In the genomic region with DNA sequence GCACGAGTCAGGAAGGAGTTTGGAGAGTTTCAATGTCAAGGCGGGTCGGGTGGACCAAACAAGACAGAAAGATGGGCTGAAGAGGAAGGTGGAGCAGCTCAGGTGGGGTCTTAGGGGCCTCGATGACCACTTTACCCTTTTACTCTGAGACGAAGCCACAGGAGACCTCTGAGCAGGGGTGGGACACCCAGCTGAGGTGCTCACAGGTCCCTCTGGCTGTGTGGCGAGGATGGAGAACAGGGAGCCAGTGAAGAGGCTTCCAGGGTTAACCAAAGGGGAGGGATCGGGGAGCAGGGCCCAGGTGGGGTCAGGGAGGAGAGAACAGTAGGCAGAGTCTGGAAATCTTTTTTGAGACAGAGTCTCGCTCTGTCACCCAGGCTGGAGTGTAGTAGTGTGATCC, we compare ENCODE assay signal across 16 cellular contexts. TPM values are rescaled to one million over a fixed set of nuclear protein-coding genes. Genes with fewer than 3 reads are reported as not detected.
A peak's percentile ranks its signal among the peaks of the same experiment; 100 is the strongest.
DNase-seq lines count a peak whose midpoint lies in the region; ATAC-seq and TF ChIP-seq lines count a peak whose summit lies in the region.
"Had no signal": no experiment of that assay in that cellular context is flagged by ENCODE, and none has a peak within 500 bp of the region (broad histone marks: within the 10 kb centered on the region; RNA-seq: fewer than 3 reads in every experiment).

No MANE protein-coding gene starts in this region.

- H3K4me3 Mint-ChIP-seq in glutamatergic neuron (ENCODE audit: unreplicated experiment) = peak overlapping the region; percentile 26
- H3K4me3 Mint-ChIP-seq: CD4-positive, alpha-beta memory T cell had no signal

- no peaks in the 10 kb centered on the region for H3K4me1 ChIP-seq in heart right ventricle
- H3K4me1 ChIP-seq: HAP-1 had no signal

- H3K4me3 ChIP-seq in heart right ventricle = no peak overlapping the region
- H3K4me3 ChIP-seq in H7 (ENCODE audit: insufficient read depth, low read depth, low read length) = no peak overlapping the region
- H3K4me3 ChIP-seq: HAP-1 had no signal

- H3K27ac ChIP-seq in heart right ventricle = no peak overlapping the region
- H3K27ac ChIP-seq: C4-2B had no signal

- H3K36me3 Mint-ChIP-seq in glutamatergic neuron (ENCODE audit: unreplicated experiment) = peaks cover 5% of the 10 kb centered on the region

- ATAC-seq in Right ventricle myocardium superior (ENCODE audit: poor library complexity) (no peak), heart right ventricle (no peak), HG03469 (IDR thresholded peaks at IDR 0.05; ENCODE audit: unreplicated experiment) (no peak)
- ATAC-seq: HepG2 had no signal

- peaks cover 13% of the 10 kb centered on the region for H3K9me3 Mint-ChIP-seq in glutamatergic neuron (ENCODE audit: unreplicated experiment)
- H3K9me3 Mint-ChIP-seq: CD4-positive, alpha-beta memory T cell had no signal

- no peaks in the 10 kb centered on the region for H3K9me3 ChIP-seq in heart right ventricle
- H3K9me3 ChIP-seq: BE2C, HAP-1 had no signal

- intact Hi-C loops in Right ventricle myocardium superior (cut with DNase I) = no loop called here
- intact Hi-C loops in heart right ventricle (cut with DNase I) = no loop called here
- intact Hi-C loops in posterior vena cava (cut with DNase I) = no loop called here

- TF ChIP-seq CTCF in heart right ventricle (IDR thresholded peaks at IDR 0.05) (no peak), glutamatergic neuron (IDR thresholded peaks at IDR 0.05; ENCODE audit: partially characterized antibody, unreplicated experiment) (no peak)

- H3K27ac Mint-ChIP-seq in glutamatergic neuron (ENCODE audit: unreplicated experiment) = peak overlapping the region; percentile 80

- 94 to 96% methylated on average over 8 of the region's 8 CpGs for WGBS in heart right ventricle, 2 donors

- DNase-seq in Right ventricle myocardium superior (peak; percentile 20), heart right ventricle (no peak), H7 (peak; percentile 32), glutamatergic neuron (no peak), posterior vena cava (ENCODE audit: low spot score) (peak; percentile 57), KG1 (lab: John Stamatoyannopoulos, UW) (no peak)
- DNase-seq: BE2C, DMS79, GDM1, GOT3 had no signal

- peaks cover 8% of the 10 kb centered on the region for H3K4me1 Mint-ChIP-seq in glutamatergic neuron (ENCODE audit: low read depth, unreplicated experiment)

- peaks cover 0 to 22% (median 14%) of the 10 kb centered on the region in 7 donors for H3K27me3 ChIP-seq in heart right ventricle
- H3K27me3 ChIP-seq in H7 (ENCODE audit: control insufficient read depth, insufficient read depth, low read length) = peaks cover 10% of the 10 kb centered on the region; the same call in 1 of the 2 replicates
- H3K27me3 ChIP-seq: BE2C had no signal

- H3K36me3 ChIP-seq in heart right ventricle (peaks cover 0 to 6% (median 0%) of the 10 kb centered on the region in 9 donors), H7 (replicated peaks; ENCODE audit: control insufficient read depth, insufficient read depth, low read length) (no peaks in the 10 kb centered on the region; the same call in 1 of the 2 replicates)
- H3K36me3 ChIP-seq: BE2C, HAP-1 had no signal

- peaks cover 9% of the 10 kb centered on the region for H3K27me3 Mint-ChIP-seq in glutamatergic neuron (ENCODE audit: unreplicated experiment)
- H3K27me3 Mint-ChIP-seq: CD4-positive, alpha-beta memory T cell had no signal

RNA-seq across cellular contexts. Expression of a gene that starts 2.0 kb away (rescaled TPM):
- not detected for total RNA-seq in Right ventricle myocardium superior
- under 1 TPM in 5 of 10 donors, not detected in 5; 0.25 to 0.93 (median 0.38) TPM for total RNA-seq in heart right ventricle
- polyA plus RNA-seq in heart right ventricle = under 1 TPM; 0.13 to 0.37 TPM
- 0.07 TPM in 1 of 2 replicates, not detected in the other for total RNA-seq in H7 (2014; rRNA removed; shearing (Covaris generic))
- total RNA-seq in glutamatergic neuron (ENCODE audit: unreplicated experiment) = 51.1 TPM
- under 1 TPM; 0.24 to 0.37 TPM for total RNA-seq in posterior vena cava
- total RNA-seq: HepG2 had no signal
- polyA plus RNA-seq: AG04450; CD4-positive, alpha-beta memory T cell had no signal

RNA-seq across cellular contexts. Expression of a gene that starts 14.2 kb away (rescaled TPM):
- 14.5 TPM for total RNA-seq in Right ventricle myocardium superior
- total RNA-seq in heart right ventricle = 10 to 100 TPM; 16.1 to 26.6 (median 21.6) TPM
- polyA plus RNA-seq in heart right ventricle = 10 to 100 TPM; 31.5 to 79.8 TPM
- 26.0 and 30.6 TPM in 2 replicates for total RNA-seq in H7 (2014; rRNA removed; shearing (Covaris generic))
- 12.8 TPM for total RNA-seq in glutamatergic neuron (ENCODE audit: unreplicated experiment)
- 10 to 100 TPM; 19.3 to 23.1 TPM for total RNA-seq in posterior vena cava

RNA-seq across cellular contexts. Expression of a gene that starts 14.5 kb away (rescaled TPM):
- 96.2 TPM for total RNA-seq in Right ventricle myocardium superior
- total RNA-seq in heart right ventricle = 100 to 1,000 TPM in 1 of 10 donors, 10 to 100 TPM in 9; 51.7 to 103 (median 72.6) TPM
- polyA plus RNA-seq in heart right ventricle = 10 to 100 TPM; 46.3 to 86.0 TPM
- total RNA-seq in H7 (2014; rRNA removed; shearing (Covaris generic)) = 11.6 and 11.8 TPM in 2 replicates
- 91.3 TPM for total RNA-seq in glutamatergic neuron (ENCODE audit: unreplicated experiment)
- total RNA-seq in posterior vena cava = 10 to 100 TPM; 41.7 to 48.1 TPM

RNA-seq across cellular contexts. Expression of a gene that starts 16.6 kb away (rescaled TPM):
- 14.5 TPM for total RNA-seq in Right ventricle myocardium superior
- total RNA-seq in heart right ventricle = 10 to 100 TPM; 14.7 to 21.9 (median 18.9) TPM
- polyA plus RNA-seq in heart right ventricle = 10 to 100 TPM; 10.4 to 51.9 TPM
- total RNA-seq in H7 (2014; rRNA removed; shearing (Covaris generic)) = 65.9 and 75.6 TPM in 2 replicates
- total RNA-seq in glutamatergic neuron (ENCODE audit: unreplicated experiment) = 49.2 TPM
- 1 to 10 TPM; 8.2 to 9.5 TPM for total RNA-seq in posterior vena cava

RNA-seq across cellular contexts. Expression of a gene that starts 16.8 kb away (rescaled TPM):
- total RNA-seq in Right ventricle myocardium superior = 74.3 TPM
- total RNA-seq in heart right ventricle = 10 to 100 TPM; 41.8 to 78.7 (median 54.1) TPM
- polyA plus RNA-seq in heart right ventricle = 100 to 1,000 TPM in 1 of 2 donors, 10 to 100 TPM in 1; 39.7 to 122 TPM
- total RNA-seq in H7 (2014; rRNA removed; shearing (Covaris generic)) = 106 and 115 TPM in 2 replicates
- total RNA-seq in glutamatergic neuron (ENCODE audit: unreplicated experiment) = 30.4 TPM
- 10 to 100 TPM; 17.8 to 21.4 TPM for total RNA-seq in posterior vena cava

Comparison
In these comparisons a context has a peak if more than half of its experiments do, and no peak if none do; other contexts are left out.
1. DNase-seq: peak in Right ventricle myocardium superior (single experiment), H7 (single experiment) and posterior vena cava (single experiment); none in heart right ventricle (0 of 2), glutamatergic neuron (single experiment) and KG1 (single experiment).
2. RNA of a gene that starts 2.0 kb away (total RNA-seq): 51.1 TPM in glutamatergic neuron (single experiment); 0.24 to 0.37 TPM in posterior vena cava, 0.25 to 0.93 TPM in heart right ventricle, not detected in Right ventricle myocardium superior (single experiment) and 0.07 TPM in H7; every median in the first group is over 10 times any median in the second.